ENCODE assay signal across 18 cellular contexts in the genomic region with DNA sequence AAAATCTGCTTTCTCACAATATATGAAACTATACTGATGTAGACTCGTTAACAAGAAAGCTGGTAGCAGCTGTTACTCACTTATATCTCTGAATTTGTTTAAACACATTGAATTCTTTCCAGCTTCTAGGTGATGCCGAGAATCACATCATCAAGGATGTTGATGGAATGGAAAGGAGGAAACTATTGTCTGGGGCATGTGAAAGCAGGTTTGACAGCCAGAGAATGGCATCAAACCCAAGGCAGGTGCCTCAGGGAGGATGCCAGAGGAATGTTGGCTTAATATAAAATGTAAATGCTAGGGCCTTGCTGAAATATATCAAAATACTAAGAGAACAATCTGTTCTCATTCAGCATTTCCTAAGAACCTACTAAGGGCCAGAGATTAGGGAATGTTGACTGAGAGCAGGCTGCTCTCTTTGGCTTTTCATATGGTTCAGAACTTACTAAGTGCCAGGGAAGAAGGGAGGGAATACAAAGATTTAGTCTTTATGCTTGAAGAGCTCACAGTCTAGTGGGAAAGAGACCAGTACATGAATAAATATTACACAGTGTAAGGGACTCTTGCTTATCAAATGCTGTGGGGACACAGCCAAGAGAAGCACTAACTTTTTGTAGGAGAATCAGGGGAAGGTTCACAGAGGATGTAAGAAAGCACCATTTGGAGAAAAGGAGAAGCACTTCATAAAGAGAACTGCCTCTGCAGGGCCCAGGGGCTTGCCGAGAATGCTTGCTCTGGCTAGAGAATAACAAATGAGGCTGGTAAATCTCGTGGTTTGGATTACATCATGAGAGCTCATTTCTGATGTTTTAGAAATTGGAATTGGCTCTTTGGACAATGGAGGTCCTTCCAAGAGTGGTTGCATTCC. TPM values are rescaled to one million over a fixed set of nuclear protein-coding genes. Genes with fewer than 3 reads are reported as not detected.
DNase-seq lines count a peak whose midpoint lies in the region; ATAC-seq and TF ChIP-seq lines count a peak whose summit lies in the region.
"Had no signal": no experiment of that assay in that cellular context is flagged by ENCODE, and none has a peak within 500 bp of the region (broad histone marks: within the 10 kb centered on the region; RNA-seq: fewer than 3 reads in every experiment).

No MANE protein-coding gene starts in this region.

- H3K27ac Mint-ChIP-seq in MCF 10A (ENCODE audit: low read depth, unreplicated experiment) = no peak overlapping the region
- H3K27ac Mint-ChIP-seq: CD4-positive, alpha-beta T cell; endodermal cell; H9; progenitor cell of endocrine pancreas; stimulated activated naive CD8-positive, alpha-beta T cell treated with anti-CD3 and anti-CD28 coated beads, Interleukin-15, amount 100 ng/mL, for 72 hours had no signal

- H3K27me3 ChIP-seq in breast epithelium (no peaks in the 10 kb centered on the region), muscle layer of duodenum (ENCODE audit: low read depth, low read length) (no peaks in the 10 kb centered on the region), aorta (ENCODE audit: control insufficient read depth in 1 of 2, insufficient read depth in 2 of 2, low read length in 1 of 2) (no peaks in the 10 kb centered on the region)

- POLR2A ChIA-PET in MCF 10A (lab: Yijun Ruan, JAX) = interaction anchor here (3.9 kb wide), 1 partner anchor 14 kb away, joined by 12 read pairs; a partner anchor contains a TSS

- H3K9me3 Mint-ChIP-seq in MCF 10A (ENCODE audit: unreplicated experiment) = no peaks in the 10 kb centered on the region
- H3K9me3 Mint-ChIP-seq: CD4-positive, alpha-beta T cell; endodermal cell; H9; stimulated activated naive CD8-positive, alpha-beta T cell treated with anti-CD3 and anti-CD28 coated beads, Interleukin-15, amount 100 ng/mL, for 72 hours had no signal

- BruUV-seq in MCF 10A (replicated peaks; lab: Mats Ljungman, UMichigan) = no TSS peak

- ATAC-seq in aorta (ENCODE audit: low FRiP score) (peak; percentile 80), HG03565 (IDR thresholded peaks at IDR 0.05; ENCODE audit: unreplicated experiment) (no peak), GM21381 (IDR thresholded peaks at IDR 0.05; ENCODE audit: unreplicated experiment) (no peak)
- ATAC-seq: K562; stimulated activated naive CD8-positive, alpha-beta T cell treated with anti-CD3 and anti-CD28 coated beads, Interleukin-15, amount 100 ng/mL, for 72 hours had no signal

- H3K4me3 ChIP-seq in breast epithelium (no peak overlapping the region), muscle layer of duodenum (ENCODE audit: low read depth in 1 of 2, low read length in 2 of 2) (no peak overlapping the region), aorta (ENCODE audit: low read length in 2 of 2) (no peak overlapping the region)
- H3K4me3 ChIP-seq: K562 had no signal

- H3K27me3 Mint-ChIP-seq in MCF 10A (ENCODE audit: insufficient read depth, unreplicated experiment) = no peaks in the 10 kb centered on the region
- H3K27me3 Mint-ChIP-seq: CD4-positive, alpha-beta T cell; progenitor cell of endocrine pancreas; stimulated activated naive CD8-positive, alpha-beta T cell treated with anti-CD3 and anti-CD28 coated beads, Interleukin-15, amount 100 ng/mL, for 72 hours had no signal

- H3K36me3 ChIP-seq in breast epithelium = no peaks in the 10 kb centered on the region
- H3K36me3 ChIP-seq in muscle layer of duodenum (ENCODE audit: control insufficient read depth in 1 of 2, insufficient read depth in 2 of 2, low read length in 2 of 2) = no peaks in the 10 kb centered on the region
- no peaks in the 10 kb centered on the region for H3K36me3 ChIP-seq in aorta (ENCODE audit: control insufficient read depth in 1 of 2, insufficient read depth in 2 of 2, low read length in 1 of 2)

- CTCF ChIA-PET in MCF 10A (lab: Yijun Ruan, JAX) = interaction anchor here (1.3 kb wide), 1 partner anchor 35 kb away, joined by 3 read pairs; no protein-coding TSS in a partner anchor

- DNase-seq in breast epithelium (ENCODE audit: low spot score in 2 of 2) (no peak), MCF 10A (ENCODE audit: unreplicated experiment) (no peak), epithelial cell of prostate (ENCODE audit: low read depth, low spot score) (no peak), aorta (peak; percentile 55 to 60), SK-N-DZ (ENCODE audit: low spot score) (no peak)
- DNase-seq: 8988T; activated effector memory CD4-positive, alpha-beta T cell treated with anti-CD3 and anti-CD28 coated beads, Interleukin-2, amount 50 U/mL, for 16 hours; CD4-positive, alpha-beta T cell; endodermal cell; H9; NCI-H1105 treated with DMSO at 0.1 percent for 48 hours; stimulated activated naive CD8-positive, alpha-beta T cell treated with anti-CD3 and anti-CD28 coated beads, Interleukin-15, amount 100 ng/mL, for 72 hours had no signal

- H3K4me3 Mint-ChIP-seq in MCF 10A (ENCODE audit: unreplicated experiment) = no peak overlapping the region
- H3K4me3 Mint-ChIP-seq: CD4-positive, alpha-beta T cell; endodermal cell; H9; stimulated activated naive CD8-positive, alpha-beta T cell treated with anti-CD3 and anti-CD28 coated beads, Interleukin-15, amount 100 ng/mL, for 72 hours had no signal

- H3K27ac ChIP-seq in breast epithelium (peak overlapping the region; percentile 41 to 62), epithelial cell of prostate (peak overlapping the region; percentile 52), muscle layer of duodenum (ENCODE audit: low read length) (peak overlapping the region; percentile 59), aorta (ENCODE audit: low read depth in 1 of 2, low read length in 2 of 2) (peak overlapping the region; percentile 57 to 58)
- H3K27ac ChIP-seq: VCaP had no signal

- WGBS in aorta, 2 donors = 17 to 19% methylated on average over 4 of the region's 4 CpGs

- H3K4me1 ChIP-seq in breast epithelium (no peaks in the 10 kb centered on the region), muscle layer of duodenum (ENCODE audit: control insufficient read depth in 1 of 2, insufficient read depth in 2 of 2, low read length in 2 of 2) (peaks cover 0 to 2% of the 10 kb centered on the region in 2 donors), aorta (ENCODE audit: control insufficient read depth in 1 of 2, insufficient read depth in 2 of 2, low read length in 2 of 2) (peaks cover 2 to 6% of the 10 kb centered on the region in 2 donors)

- intact Hi-C loops in breast epithelium (cut with DNase I; ENCODE audit: low total_unique reads) = no loop called here
- intact Hi-C loops in MCF 10A (cut with micrococcal nuclease) = no loop called here
- intact Hi-C loops in aorta (cut with DNase I) = no loop called here

- TF ChIP-seq CTCF in breast epithelium (IDR thresholded peaks at IDR 0.05) (no peak), MCF 10A (IDR thresholded peaks at IDR 0.05; ENCODE audit: unreplicated experiment) (no peak)

- H3K9me3 ChIP-seq in breast epithelium = no peaks in the 10 kb centered on the region
- H3K9me3 ChIP-seq in muscle layer of duodenum (ENCODE audit: control insufficient read depth in 1 of 2, low read length in 2 of 2) = no peaks in the 10 kb centered on the region
- no peaks in the 10 kb centered on the region for H3K9me3 ChIP-seq in aorta (ENCODE audit: control insufficient read depth, low read length)

- TF ChIP-seq POLR2A in breast epithelium (IDR thresholded peaks at IDR 0.05) = no peak

- no peaks in the 10 kb centered on the region for H3K36me3 Mint-ChIP-seq in MCF 10A (ENCODE audit: insufficient read depth, unreplicated experiment)

- H3K4me1 Mint-ChIP-seq in MCF 10A (ENCODE audit: insufficient read depth, unreplicated experiment) = no peaks in the 10 kb centered on the region
- H3K4me1 Mint-ChIP-seq: stimulated activated naive CD8-positive, alpha-beta T cell treated with anti-CD3 and anti-CD28 coated beads, Interleukin-15, amount 100 ng/mL, for 72 hours had no signal

RNA-seq across cellular contexts. Expression of a gene that starts 14.7 kb away (rescaled TPM):
- total RNA-seq in breast epithelium (10 to 100 TPM; 15.7 to 20.3 (median 15.8) TPM), MCF 10A (2022) (8.4 and 10.2 TPM in 2 replicates), aorta (100 to 1,000 TPM in 1 of 2 donors, 10 to 100 TPM in 1; 31.3 to 119 TPM)
- polyA plus RNA-seq in aorta = 10 to 100 TPM in 1 of 2 donors, 1 to 10 TPM in 1; 1.3 to 15.1 TPM
- 10.2 and 10.8 TPM in 2 replicates for polyA plus RNA-seq in SK-N-DZ (2014; cell fraction: cytosol; rRNA removed)
- polyA plus RNA-seq in SK-N-DZ (2014; cell fraction: nucleus; rRNA removed) = 9.5 and 10.2 TPM in 2 replicates
- total RNA-seq: CD4-positive, alpha-beta T cell had no signal

Comparison
In these comparisons a context has a peak if more than half of its experiments do, and no peak if none do; other contexts are left out.
1. DNase-seq: peak in aorta (2 of 2); none in breast epithelium (0 of 2), MCF 10A (single experiment), epithelial cell of prostate (single experiment) and SK-N-DZ (single experiment).
2. Peak in every context shown above with its lines, with median percentiles within 50 percentile points of each other: H3K27ac ChIP-seq.